1 cellular context compared by ENCODE assay signal in the genomic region with DNA sequence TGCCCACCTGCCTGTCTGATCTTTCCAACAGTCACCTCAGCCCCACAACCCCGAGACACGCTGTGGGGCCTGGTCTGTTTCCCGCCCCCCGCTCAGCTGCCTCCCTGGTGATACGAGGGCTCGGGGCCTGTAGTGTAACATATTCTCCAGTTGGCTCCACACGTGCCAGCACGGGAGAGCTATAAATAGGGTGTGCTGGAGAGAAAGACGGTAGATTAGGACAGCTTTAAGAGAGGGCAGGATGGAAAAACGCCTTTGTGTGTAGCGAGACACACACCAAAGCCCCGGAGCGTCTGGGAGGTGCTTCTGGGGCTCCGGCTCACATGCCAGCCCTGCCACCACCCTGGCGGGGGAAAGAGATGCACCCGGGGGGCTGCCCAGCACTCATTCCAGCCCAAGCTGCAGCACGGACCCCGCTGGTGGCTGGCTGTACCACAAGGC.
TF ChIP-seq lines count a peak whose summit lies in the region.

No MANE protein-coding gene starts in this region.

TF ChIP-seq in WTC11, 78 proteins besides CTCF, POLR2A, EP300 and RAD21 (continued from another document):
- TF ChIP-seq, protein P1, sequence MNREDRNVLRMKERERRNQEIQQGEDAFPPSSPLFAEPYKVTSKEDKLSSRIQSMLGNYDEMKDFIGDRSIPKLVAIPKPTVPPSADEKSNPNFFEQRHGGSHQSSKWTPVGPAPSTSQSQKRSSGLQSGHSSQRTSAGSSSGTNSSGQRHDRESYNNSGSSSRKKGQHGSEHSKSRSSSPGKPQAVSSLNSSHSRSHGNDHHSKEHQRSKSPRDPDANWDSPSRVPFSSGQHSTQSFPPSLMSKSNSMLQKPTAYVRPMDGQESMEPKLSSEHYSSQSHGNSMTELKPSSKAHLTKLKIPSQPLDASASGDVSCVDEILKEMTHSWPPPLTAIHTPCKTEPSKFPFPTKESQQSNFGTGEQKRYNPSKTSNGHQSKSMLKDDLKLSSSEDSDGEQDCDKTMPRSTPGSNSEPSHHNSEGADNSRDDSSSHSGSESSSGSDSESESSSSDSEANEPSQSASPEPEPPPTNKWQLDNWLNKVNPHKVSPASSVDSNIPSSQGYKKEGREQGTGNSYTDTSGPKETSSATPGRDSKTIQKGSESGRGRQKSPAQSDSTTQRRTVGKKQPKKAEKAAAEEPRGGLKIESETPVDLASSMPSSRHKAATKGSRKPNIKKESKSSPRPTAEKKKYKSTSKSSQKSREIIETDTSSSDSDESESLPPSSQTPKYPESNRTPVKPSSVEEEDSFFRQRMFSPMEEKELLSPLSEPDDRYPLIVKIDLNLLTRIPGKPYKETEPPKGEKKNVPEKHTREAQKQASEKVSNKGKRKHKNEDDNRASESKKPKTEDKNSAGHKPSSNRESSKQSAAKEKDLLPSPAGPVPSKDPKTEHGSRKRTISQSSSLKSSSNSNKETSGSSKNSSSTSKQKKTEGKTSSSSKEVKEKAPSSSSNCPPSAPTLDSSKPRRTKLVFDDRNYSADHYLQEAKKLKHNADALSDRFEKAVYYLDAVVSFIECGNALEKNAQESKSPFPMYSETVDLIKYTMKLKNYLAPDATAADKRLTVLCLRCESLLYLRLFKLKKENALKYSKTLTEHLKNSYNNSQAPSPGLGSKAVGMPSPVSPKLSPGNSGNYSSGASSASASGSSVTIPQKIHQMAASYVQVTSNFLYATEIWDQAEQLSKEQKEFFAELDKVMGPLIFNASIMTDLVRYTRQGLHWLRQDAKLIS (CRISPR knock-in tag; IDR thresholded peaks at IDR 0.05; ENCODE audit: borderline replicate concordance): no peak
- TF ChIP-seq NFE2L1 (CRISPR knock-in tag; IDR thresholded peaks at IDR 0.05) (no peak), CREB1 (CRISPR knock-in tag; IDR thresholded peaks at IDR 0.05) (no peak)
